Comparison of ENCODE assay signal across 1 cellular context in the genomic region with DNA sequence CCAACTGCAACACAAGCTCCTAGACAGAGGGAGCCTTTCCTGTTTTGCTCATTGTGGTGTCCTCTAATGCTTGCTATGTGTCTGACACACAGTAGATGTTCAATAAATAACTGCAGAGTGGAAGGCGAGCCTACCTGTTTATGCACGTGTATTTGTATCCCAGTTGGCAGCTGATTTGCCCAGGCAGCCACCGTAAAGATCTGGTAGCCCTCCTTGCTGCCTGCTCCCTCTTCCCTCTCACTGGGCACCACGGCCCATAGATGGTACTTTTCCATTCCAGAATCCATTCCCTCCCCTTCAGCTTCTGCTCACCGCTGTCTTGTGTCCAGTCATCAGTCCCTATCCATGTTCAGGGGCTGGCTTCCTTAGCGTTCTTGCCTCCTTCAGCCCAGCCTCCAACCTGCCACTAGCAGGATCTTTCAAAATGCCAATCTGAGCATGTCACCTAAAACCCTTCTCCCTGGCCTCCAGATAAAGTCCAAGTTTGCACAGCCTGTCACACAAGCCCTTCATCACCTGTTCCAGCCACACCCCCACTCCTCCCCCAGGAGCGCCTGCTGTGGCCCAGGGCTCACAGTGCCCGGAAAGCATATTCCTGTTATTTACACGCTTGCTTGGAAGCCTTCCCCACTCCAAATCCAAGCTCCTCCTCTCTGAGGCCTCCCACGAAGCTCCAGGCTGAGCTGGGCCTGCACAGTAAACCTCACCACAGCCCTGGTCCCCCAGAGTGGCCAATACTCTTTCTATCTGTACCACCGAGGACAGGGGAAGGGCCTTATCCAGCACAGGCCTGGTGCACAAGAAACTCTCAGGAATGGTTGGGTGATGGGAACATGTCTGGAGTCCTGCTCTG.
TF ChIP-seq lines count a peak whose summit lies in the region.

No MANE protein-coding gene starts in this region.

TF ChIP-seq in HEK293, 187 proteins besides CTCF, POLR2A, EP300 and RAD21 (continued from another document):
- TF ChIP-seq PRDM10 (tag by site-specific recombination; IDR thresholded peaks at IDR 0.05) (0 out of 2 replicates have a peak, but pooled peaks have one; percentile 7), KLF9 (tag by site-specific recombination; IDR thresholded peaks at IDR 0.05; ENCODE audit: low read depth) (peak; percentile 60; the same call in 1 of the 2 replicates)
